ENCODE assay signal across 14 cellular contexts in genomic region chr5:168477060-168477459, GRCh38. TPM values are rescaled to one million over a fixed set of nuclear protein-coding genes. Genes with fewer than 3 reads are reported as not detected.
DNase-seq lines count a peak whose midpoint lies in the region; ATAC-seq and TF ChIP-seq lines count a peak whose summit lies in the region.
"Had no signal": no experiment of that assay in that cellular context is flagged by ENCODE, and none has a peak within 500 bp of the region (broad histone marks: within the 10 kb centered on the region; RNA-seq: fewer than 3 reads in every experiment).

No MANE protein-coding gene starts in this region.

- H3K27me3 ChIP-seq in adipocyte (replicated peaks; ENCODE audit: control insufficient read depth, insufficient read depth, low read length), result no peaks in the 10 kb centered on the region
- no peaks in the 10 kb centered on the region for H3K27me3 ChIP-seq in colonic mucosa
- H3K27me3 ChIP-seq: hepatocyte had no signal

- peak; percentile 23 for DNase-seq in HCEC 1CT
- peak; percentile 10 for DNase-seq in adipocyte (ENCODE audit: low read depth)
- DNase-seq in hepatic stellate cell (ENCODE audit: low spot score), result peak; percentile 54
- no peak for DNase-seq in hypothalamus (lab: John Stamatoyannopoulos, UW)
- no peak for DNase-seq in colonic mucosa
- DNase-seq: natural killer cell; NCI-H1048; stimulated activated naive CD8-positive, alpha-beta T cell treated with anti-CD3 and anti-CD28 coated beads, Interleukin-15, Interleukin-2, amounts not matched to agents 100 U/mL and 50 U/mL, for 24 hours had no signal

- no peak for ATAC-seq in GM18861 (IDR thresholded peaks at IDR 0.05; ENCODE audit: unreplicated experiment)
- no peak for ATAC-seq in HG02840 (IDR thresholded peaks at IDR 0.05; ENCODE audit: low FRiP score, unreplicated experiment)
- ATAC-seq: activated naive CD4-positive, alpha-beta T cell treated with anti-CD3 and anti-CD28 coated beads, Interleukin-2, amount 50 U/mL, for 72 hours; natural killer cell; sciatic nerve; SK-N-SH treated with all-trans-retinoic acid at 6 μM for 48 hours; stimulated activated naive CD8-positive, alpha-beta T cell treated with anti-CD3 and anti-CD28 coated beads, Interleukin-15, Interleukin-2, amounts not matched to agents 100 U/mL and 50 U/mL, for 24 hours had no signal

- no peak overlapping the region for H3K27ac ChIP-seq in colonic mucosa
- H3K27ac ChIP-seq: hepatocyte had no signal

- H3K9ac ChIP-seq in adipocyte (ENCODE audit: low read length) (no peak overlapping the region), colonic mucosa (ENCODE audit: low read depth in 2 of 2, low read length in 2 of 2) (no peak overlapping the region)

- intact Hi-C loops in colonic mucosa (cut with DNase I), result no loop called here

- TF ChIP-seq CTCF in colonic mucosa (IDR thresholded peaks at IDR 0.05), result no peak

- H3K4me3 ChIP-seq in adipocyte (ENCODE audit: low read length), result no peak overlapping the region
- no peak overlapping the region for H3K4me3 ChIP-seq in colonic mucosa
- H3K4me3 ChIP-seq: hepatocyte had no signal

- no peaks in the 10 kb centered on the region for H3K36me3 ChIP-seq in adipocyte (ENCODE audit: control insufficient read depth, insufficient read depth, low read length, severe bottlenecking)
- H3K36me3 ChIP-seq in colonic mucosa, result no peaks in the 10 kb centered on the region

- H3K9me3 ChIP-seq in adipocyte (ENCODE audit: control insufficient read depth, low read length) (no peaks in the 10 kb centered on the region), colonic mucosa (no peaks in the 10 kb centered on the region)

- H3K4me1 ChIP-seq in adipocyte (ENCODE audit: control insufficient read depth, insufficient read depth, low read length) (peaks cover 19% of the 10 kb centered on the region), colonic mucosa (no peaks in the 10 kb centered on the region)

RNA-seq across cellular contexts. Expression of gene RARS1, which starts 9.2 kb away (rescaled TPM):
- 10 to 100 TPM; 61.8 to 85.5 TPM for total RNA-seq in colonic mucosa

RNA-seq across cellular contexts. Expression of gene FBLL1, which starts 52.0 kb away (rescaled TPM):
- under 1 TPM in 1 of 2 donors, not detected in 1; 0.58 TPM for total RNA-seq in colonic mucosa
- total RNA-seq: natural killer cell had no signal

Comparison
In these comparisons a context has a peak if more than half of its experiments do, and no peak if none do; other contexts are left out.
1. DNase-seq: peak in HCEC 1CT (single experiment), adipocyte (single experiment) and hepatic stellate cell (single experiment); none in hypothalamus (0 of 51) and colonic mucosa (single experiment).